ENCODE assay signal across 1 cellular context in genomic region chr18:4144201-4144600, GRCh38.
TF ChIP-seq lines count a peak whose summit lies in the region.

No MANE protein-coding gene starts in this region.

TF ChIP-seq in HepG2, 621 proteins besides CTCF, POLR2A, EP300 and RAD21 (continued from another document):
- TF ChIP-seq ZBED4 (CRISPR knock-in tag; IDR thresholded peaks at IDR 0.05; ENCODE audit: borderline replicate concordance) (no peak), SPEN (CRISPR knock-in tag; IDR thresholded peaks at IDR 0.05; ENCODE audit: low read depth) (no peak), IKZF4 (CRISPR knock-in tag; IDR thresholded peaks at IDR 0.05; ENCODE audit: borderline replicate concordance, low read depth, not compliant biosample characterization) (no peak), SP2 (CRISPR knock-in tag; IDR thresholded peaks at IDR 0.05) (no peak), CSRNP1 (CRISPR knock-in tag; IDR thresholded peaks at IDR 0.05) (no peak)
